9 cellular contexts compared by ENCODE assay signal in genomic region chr3:123883111-123883510, GRCh38. TPM values are rescaled to one million over a fixed set of nuclear protein-coding genes. Genes with fewer than 3 reads are reported as not detected.
DNase-seq lines count a peak whose midpoint lies in the region; ATAC-seq, FAIRE-seq and TF ChIP-seq lines count a peak whose summit lies in the region.
"Had no signal": no experiment of that assay in that cellular context is flagged by ENCODE, and none has a peak within 500 bp of the region (broad histone marks: within the 10 kb centered on the region; RNA-seq: fewer than 3 reads in every experiment).

No MANE protein-coding gene starts in this region.

- H3K4me3 ChIP-seq in H7 (ENCODE audit: insufficient read depth, low read depth, low read length) (peak overlapping the region; percentile 65), OCI-LY1 (ENCODE audit: low read depth, low read length, poor library complexity, severe bottlenecking) (no peak overlapping the region), foreskin fibroblast (ENCODE audit: low read depth in 1 of 2, low read length in 2 of 2) (peak overlapping the region; percentile 73 to 98), sigmoid colon (peak overlapping the region in 3 of 4 donors; percentile 39 to 65 (median 57))

- ATAC-seq in GM21786 (IDR thresholded peaks at IDR 0.05; ENCODE audit: unreplicated experiment): no peak
- no peak for ATAC-seq in HG03135 (IDR thresholded peaks at IDR 0.05; ENCODE audit: unreplicated experiment)

- H4K20me1 ChIP-seq in OCI-LY1 (ENCODE audit: insufficient read depth, low read length): no peaks in the 10 kb centered on the region

- no peak for TF ChIP-seq EP300 in sigmoid colon (IDR thresholded peaks at IDR 0.05)

- H3K36me3 ChIP-seq in H7 (replicated peaks; ENCODE audit: control insufficient read depth, insufficient read depth, low read length) (no peaks in the 10 kb centered on the region), OCI-LY1 (ENCODE audit: insufficient read depth, low read length) (no peaks in the 10 kb centered on the region), sigmoid colon (no peaks in the 10 kb centered on the region)

- no peak overlapping the region for H3K9ac ChIP-seq in OCI-LY1 (ENCODE audit: low read length)

- TF ChIP-seq POLR2A in sigmoid colon (IDR thresholded peaks at IDR 0.05) (no peak), GM12891 (IDR thresholded peaks at IDR 0.05; ENCODE audit: low read depth, low read length) (no peak)

- no peaks in the 10 kb centered on the region for H3F3A ChIP-seq in OCI-LY1 (ENCODE audit: insufficient read depth, low read length)

- no peaks in the 10 kb centered on the region for H3K9me2 ChIP-seq in OCI-LY1 (ENCODE audit: low read depth, low read length)

- 32 to 50% methylated on average over 4 of the region's 4 CpGs for WGBS in sigmoid colon, 2 donors

- intact Hi-C loops in sigmoid colon (cut with DNase I): loop anchor here (10.0 kb wide), 2 partner anchors 138 to 228 kb away; no protein-coding TSS in a partner anchor

- H3K79me2 ChIP-seq in OCI-LY1 (ENCODE audit: insufficient read depth, low read length): no peaks in the 10 kb centered on the region

- H3K4me1 ChIP-seq in OCI-LY1 (ENCODE audit: insufficient read depth, low read length, severe bottlenecking): peaks cover 25% of the 10 kb centered on the region
- H3K4me1 ChIP-seq in sigmoid colon: peaks cover 0 to 13% (median 5%) of the 10 kb centered on the region in 4 donors

- H3K9me3 ChIP-seq in OCI-LY1 (ENCODE audit: low read length): no peaks in the 10 kb centered on the region
- H3K9me3 ChIP-seq in sigmoid colon: no peaks in the 10 kb centered on the region

- H3K27me3 ChIP-seq in H7 (ENCODE audit: control insufficient read depth, insufficient read depth, low read length) (peaks cover 12% of the 10 kb centered on the region), OCI-LY1 (ENCODE audit: insufficient read depth, low read length) (no peaks in the 10 kb centered on the region), sigmoid colon (no peaks in the 10 kb centered on the region)

- H3K27ac ChIP-seq in OCI-LY1 (ENCODE audit: low read depth, low read length, poor library complexity, severe bottlenecking) (no peak overlapping the region), sigmoid colon (no peak overlapping the region)

- H2AFZ ChIP-seq in OCI-LY1 (ENCODE audit: low read length): no peak overlapping the region

- H3K4me2 ChIP-seq in OCI-LY1 (ENCODE audit: low read length): peak overlapping the region; percentile 19; the same call in 1 of the 2 replicates

- TF ChIP-seq CTCF in OCI-LY1 (IDR thresholded peaks at IDR 0.05; ENCODE audit: low read length) (no peak), foreskin fibroblast (IDR thresholded peaks at IDR 0.05; ENCODE audit: low read depth, low read length) (no peak), sigmoid colon (IDR thresholded peaks at IDR 0.05) (no peak)

- DNase-seq in H7 (no peak), foreskin fibroblast (no peak), sigmoid colon (no peak), GM12891 (ENCODE audit: insufficient read length, low spot score) (no peak)
- DNase-seq: midbrain had no signal

- FAIRE-seq in GM12891 (lab: Jason Lieb, UNC): no peak
- FAIRE-seq: GM18507 had no signal

TF ChIP-seq in GM12891, 5 proteins besides CTCF, POLR2A, EP300 and RAD21:
- no peak for TF ChIP-seq SPI1 (IDR thresholded peaks at IDR 0.05; ENCODE audit: low read depth, low read length)
- no peak for TF ChIP-seq TAF1 (IDR thresholded peaks at IDR 0.05; ENCODE audit: low read depth, low read length)
- TF ChIP-seq POLR2AphosphoS5 (IDR thresholded peaks at IDR 0.05; ENCODE audit: low read depth, low read length): no peak
- TF ChIP-seq PAX5 (IDR thresholded peaks at IDR 0.05; ENCODE audit: insufficient read depth, low read length, severe bottlenecking): no peak
- TF ChIP-seq POU2F2 (IDR thresholded peaks at IDR 0.05; ENCODE audit: low read depth, low read length): no peak

RNA-seq across cellular contexts. Expression of gene MYLK, which starts 1.0 kb away (rescaled TPM):
- total RNA-seq in H7 (2014; rRNA removed; shearing (Covaris generic)): 3.1 and 4.6 TPM in 2 replicates
- 1,000 to 10,000 TPM; 1,169 to 2,153 (median 1,962) TPM for total RNA-seq in sigmoid colon
- 100 to 1,000 TPM in 1 of 3 donors, 10 to 100 TPM in 2; 21.5 to 155 (median 34.2) TPM for polyA plus RNA-seq in sigmoid colon
- polyA plus RNA-seq in GM12891 (2012; ENCODE audit: low read depth, missing spikeins): 0.33 TPM

Comparison
In these comparisons a context has a peak if more than half of its experiments do, and no peak if none do; other contexts are left out.
1. RNA of gene MYLK, which starts 1.0 kb away (total RNA-seq): 1,169 to 2,153 TPM in sigmoid colon; 3.1 to 4.6 TPM in H7; every median in the first group is over 100 times any median in the second.